ENCODE assay signal across 9 cellular contexts in the genomic region with DNA sequence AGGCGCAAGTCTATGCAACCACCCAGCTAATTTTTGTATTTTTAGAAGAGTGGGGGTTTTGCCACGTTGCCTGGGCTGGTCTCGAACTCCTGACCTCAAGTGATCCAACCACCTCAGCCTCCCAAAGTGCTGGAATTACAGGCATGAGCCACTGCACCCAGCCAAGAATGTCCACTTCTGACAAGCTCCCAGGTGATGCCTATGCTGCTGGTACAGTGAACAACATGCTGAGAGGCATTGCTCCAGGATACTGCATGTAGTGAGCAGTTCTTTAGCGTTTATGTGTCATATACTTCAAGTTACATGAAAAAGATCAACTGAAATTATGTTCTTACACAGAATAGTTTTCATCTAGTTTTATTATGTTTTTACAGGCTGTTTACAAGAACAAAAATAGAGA.
"Had no signal": no experiment of that assay in that cellular context is flagged by ENCODE, and none has a peak within 500 bp of the region (broad histone marks: within the 10 kb centered on the region; RNA-seq: fewer than 3 reads in every experiment).

No MANE protein-coding gene starts in this region.

- H3K4me2 ChIP-seq: KMS-11 had no signal

- DNase-seq: IMR-90, KBM-7, KG1 had no signal

- H3K4me1 Mint-ChIP-seq: IgD-negative memory B cell had no signal

- H3K9ac ChIP-seq: KMS-11 had no signal

- H3K27me3 Mint-ChIP-seq: IgD-negative memory B cell had no signal

- ATAC-seq: HepG2, K562 had no signal

- H3K27ac ChIP-seq: HL-60, KMS-11 had no signal

- H3K4me3 ChIP-seq: K562 had no signal

- H3K27ac Mint-ChIP-seq: IgD-negative memory B cell had no signal

- H3K9me3 Mint-ChIP-seq: IgD-negative memory B cell had no signal

- FAIRE-seq: HepG2, HTR-8/SVneo, K562 had no signal
